8 cellular contexts compared by ENCODE assay signal in the genomic region with DNA sequence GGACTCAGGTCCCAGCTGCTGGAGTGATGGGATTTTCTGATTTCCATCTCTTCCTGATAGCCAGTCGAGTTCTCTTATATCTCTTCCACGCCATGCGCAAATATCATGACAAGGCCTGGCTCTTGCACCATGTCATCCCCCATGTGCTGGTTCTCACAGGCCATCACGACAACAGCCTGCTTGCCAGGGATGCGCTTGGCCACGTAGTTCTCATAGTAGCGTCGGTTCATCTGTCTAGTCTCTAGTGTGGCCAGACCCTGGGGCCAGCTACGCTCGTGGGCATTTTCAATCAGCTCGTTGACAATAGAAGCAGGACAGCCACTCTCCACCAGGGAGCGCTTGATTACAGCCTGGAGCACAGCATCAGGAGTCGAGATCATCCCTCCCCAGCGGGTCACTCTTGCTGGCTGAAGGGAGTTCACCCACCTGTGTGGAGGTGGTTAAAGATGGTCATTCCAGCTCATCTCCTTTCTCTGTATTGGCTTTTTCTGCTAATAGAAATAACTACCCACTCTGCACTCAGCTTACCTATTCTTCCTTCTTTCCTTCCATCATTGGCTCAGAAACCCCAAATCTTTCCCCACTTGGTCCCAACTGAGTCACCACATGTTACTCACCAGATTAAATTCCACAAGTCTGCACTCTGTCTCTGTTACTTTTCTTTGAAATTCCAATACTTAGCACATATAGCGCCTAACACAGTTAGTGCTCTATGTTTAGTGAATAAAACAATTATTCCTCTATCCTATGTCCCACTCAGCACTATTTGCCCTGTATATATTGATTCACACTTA. TPM values are rescaled to one million over a fixed set of nuclear protein-coding genes. Genes with fewer than 3 reads are reported as not detected.
A peak's percentile ranks its signal among the peaks of the same experiment; 100 is the strongest.
DNase-seq lines count a peak whose midpoint lies in the region; ATAC-seq lines count a peak whose summit lies in the region.

No MANE protein-coding gene starts in this region.

- DNase-seq in NCI-H526 (lab: John Stamatoyannopoulos, UW) (peak; percentile 13 to 60), NCI-H526 treated with DMSO at 0.1 percent for 48 hours (lab: John Stamatoyannopoulos, UW) (no peak), M059J (ENCODE audit: low read depth) (peak; percentile 41), fibroblast of the conjunctiva (ENCODE audit: low read depth) (peak; percentile 33), posterior vena cava (ENCODE audit: low spot score) (peak; percentile 81)
- peak; percentile 27 for DNase-seq in activated CD8-positive, alpha-beta memory T cell treated with anti-CD3 and anti-CD28 coated beads, Interleukin-2, amount 50 U/mL, for 4 hours

- no peak for ATAC-seq in HG03354 (IDR thresholded peaks at IDR 0.05; ENCODE audit: poor library complexity, severe bottlenecking, unreplicated experiment)
- no peak for ATAC-seq in GM18867 (IDR thresholded peaks at IDR 0.05; ENCODE audit: unreplicated experiment)

- intact Hi-C loops in posterior vena cava (cut with DNase I) = no loop called here

RNA-seq across cellular contexts. Expression of a gene that starts 15.2 kb away (rescaled TPM):
- total RNA-seq in M059J (2014; rRNA removed; shearing (Covaris generic)) = 42.8 and 54.9 TPM in 2 replicates
- 10 to 100 TPM; 40.1 to 44.2 TPM for total RNA-seq in posterior vena cava

RNA-seq across cellular contexts. Expression of a gene that starts 17.3 kb away (rescaled TPM):
- 32.4 and 34.5 TPM in 2 replicates for total RNA-seq in M059J (2014; rRNA removed; shearing (Covaris generic))
- 10 to 100 TPM; 81.0 to 93.9 TPM for total RNA-seq in posterior vena cava

RNA-seq across cellular contexts. Expression of a gene that starts 17.6 kb away (rescaled TPM):
- 64.4 and 73.3 TPM in 2 replicates for total RNA-seq in M059J (2014; rRNA removed; shearing (Covaris generic))
- total RNA-seq in posterior vena cava = 10 to 100 TPM; 19.9 to 23.1 TPM

RNA-seq across cellular contexts. Expression of a gene that starts 23.3 kb away (rescaled TPM):
- not detected in 2 replicates for total RNA-seq in M059J (2014; rRNA removed; shearing (Covaris generic))
- not detected for total RNA-seq in posterior vena cava

RNA-seq across cellular contexts. Expression of a gene that starts 48.4 kb away (rescaled TPM):
- 2,913 and 3,348 TPM in 2 replicates for total RNA-seq in M059J (2014; rRNA removed; shearing (Covaris generic))
- total RNA-seq in posterior vena cava = 1,000 to 10,000 TPM; 3,219 to 3,986 TPM
